Comparison of ENCODE assay signal across 7 cellular contexts in genomic region chr10:90751107-90751997, GRCh38.
A peak's percentile ranks its signal among the peaks of the same experiment; 100 is the strongest.
DNase-seq lines count a peak whose midpoint lies in the region; ATAC-seq and TF ChIP-seq lines count a peak whose summit lies in the region.

No MANE protein-coding gene starts in this region.

- ATAC-seq in GM21717 (IDR thresholded peaks at IDR 0.05; ENCODE audit: unreplicated experiment), result peak; percentile 78

- peak; percentile 47 for DNase-seq in GM03348 (ENCODE audit: low spot score)
- peak; percentile 68 for DNase-seq in NAMALWA (ENCODE audit: low spot score)
- DNase-seq in activated CD8-positive, alpha-beta memory T cell treated with anti-CD3 and anti-CD28 coated beads, Interleukin-2, amount 50 U/mL, for 1 hour (ENCODE audit: extremely low read depth), result peak; percentile 0
- peak; percentile 61 for DNase-seq in fibroblast of the aortic adventitia (ENCODE audit: low read depth)
- DNase-seq in pons (ENCODE audit: low spot score), result peak; percentile 46
- DNase-seq in NCI-H1048 (lab: John Stamatoyannopoulos, UW), result no peak

- peak; percentile 79 for TF ChIP-seq CTCF in fibroblast of the aortic adventitia (IDR thresholded peaks at IDR 0.05; ENCODE audit: insufficient read depth, low read length)

- H3K4me3 ChIP-seq in fibroblast of the aortic adventitia (ENCODE audit: low read depth, low read length), result no peak overlapping the region
